In genomic region chr13:66665991-66666390, GRCh38 we compare ENCODE assay signal across 10 cellular contexts.
DNase-seq lines count a peak whose midpoint lies in the region; ATAC-seq lines count a peak whose summit lies in the region.
"Had no signal": no experiment of that assay in that cellular context is flagged by ENCODE, and none has a peak within 500 bp of the region (broad histone marks: within the 10 kb centered on the region; RNA-seq: fewer than 3 reads in every experiment).

No MANE protein-coding gene starts in this region.

- H3K4me1 Mint-ChIP-seq in activated T-cell treated with anti-CD3 and anti-CD28 coated beads, Interleukin-2, amount 50 U/mL, for 24 hours (ENCODE audit: low read depth), result no peaks in the 10 kb centered on the region
- H3K4me1 Mint-ChIP-seq: CD4-positive, CD25-positive, alpha-beta regulatory T cell had no signal

- H3K9me3 Mint-ChIP-seq in activated T-cell treated with anti-CD3 and anti-CD28 coated beads, Interleukin-2, amount 50 U/mL, for 24 hours, result peaks cover under 1% of the 10 kb centered on the region

- H3K27ac Mint-ChIP-seq in activated T-cell treated with anti-CD3 and anti-CD28 coated beads, Interleukin-2, amount 50 U/mL, for 24 hours, result no peak overlapping the region
- H3K27ac Mint-ChIP-seq: activated B cell treated with CpG ODN at 0.5 μM for 24 hours; CD4-positive, CD25-positive, alpha-beta regulatory T cell had no signal

- H3K27me3 Mint-ChIP-seq in activated T-cell treated with anti-CD3 and anti-CD28 coated beads, Interleukin-2, amount 50 U/mL, for 24 hours, result no peaks in the 10 kb centered on the region
- H3K27me3 Mint-ChIP-seq: activated B cell treated with CpG ODN at 0.5 μM for 24 hours; CD4-positive, CD25-positive, alpha-beta regulatory T cell had no signal

- H3K36me3 Mint-ChIP-seq in activated T-cell treated with anti-CD3 and anti-CD28 coated beads, Interleukin-2, amount 50 U/mL, for 24 hours (ENCODE audit: low read depth), result no peaks in the 10 kb centered on the region
- H3K36me3 Mint-ChIP-seq: CD4-positive, CD25-positive, alpha-beta regulatory T cell had no signal

- peak; percentile 66 for DNase-seq in A172 (ENCODE audit: low spot score)
- peak; percentile 18 for DNase-seq in HS-5 (ENCODE audit: low read depth)
- peak; percentile 6 for DNase-seq in SW480 (ENCODE audit: low spot score)
- peak; percentile 13 for DNase-seq in hepatic stellate cell (ENCODE audit: low spot score)
- DNase-seq in activated T-cell treated with anti-CD3 and anti-CD28 coated beads, Interleukin-2, amount 50 U/mL, for 24 hours, result no peak
- DNase-seq in activated CD8-positive, alpha-beta memory T cell treated with anti-CD3 and anti-CD28 coated beads for 24 hours, result no peak
- DNase-seq: activated B cell treated with CpG ODN at 0.5 μM for 24 hours; CD4-positive, CD25-positive, alpha-beta regulatory T cell had no signal

- ATAC-seq in HG03378 (IDR thresholded peaks at IDR 0.05; ENCODE audit: unreplicated experiment) (no peak), HG03354 (IDR thresholded peaks at IDR 0.05; ENCODE audit: poor library complexity, severe bottlenecking, unreplicated experiment) (no peak)

- no peak overlapping the region for H3K4me3 Mint-ChIP-seq in activated T-cell treated with anti-CD3 and anti-CD28 coated beads, Interleukin-2, amount 50 U/mL, for 24 hours
- H3K4me3 Mint-ChIP-seq: activated B cell treated with CpG ODN at 0.5 μM for 24 hours; CD4-positive, CD25-positive, alpha-beta regulatory T cell had no signal

Comparison
In these comparisons a context has a peak if more than half of its experiments do, and no peak if none do; other contexts are left out.
1. DNase-seq: peak in A172 (single experiment), HS-5 (single experiment), SW480 (single experiment) and hepatic stellate cell (single experiment); none in activated T-cell treated with anti-CD3 and anti-CD28 coated beads, Interleukin-2, amount 50 U/mL, for 24 hours (single experiment) and activated CD8-positive, alpha-beta memory T cell treated with anti-CD3 and anti-CD28 coated beads for 24 hours (single experiment).